ENCODE assay signal across 22 cellular contexts in the genomic region with DNA sequence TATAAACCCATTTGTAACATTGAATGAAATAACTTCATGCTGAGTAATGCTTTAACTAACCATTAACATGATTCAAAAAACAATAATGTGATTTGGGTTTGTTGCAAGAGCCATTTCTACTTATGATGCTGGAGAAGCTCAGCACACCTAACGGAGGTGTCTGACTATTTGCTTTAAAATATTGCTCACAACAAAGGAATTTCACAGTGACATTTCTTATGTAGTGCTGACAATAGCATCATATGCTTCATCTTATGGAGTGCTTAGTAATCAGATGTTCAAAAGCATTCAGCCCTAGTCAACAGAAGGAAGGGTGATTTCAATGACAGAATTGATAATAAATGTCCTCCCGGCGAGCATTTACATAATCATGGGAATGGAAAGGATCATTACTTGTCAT.
"Had no signal": no experiment of that assay in that cellular context is flagged by ENCODE, and none has a peak within 500 bp of the region (broad histone marks: within the 10 kb centered on the region; RNA-seq: fewer than 3 reads in every experiment).

No MANE protein-coding gene starts in this region.

- H3K4me1 ChIP-seq: foreskin keratinocyte, neural progenitor cell, parathyroid adenoma, right lobe of liver, tibial nerve, upper lobe of left lung had no signal

- H3K36me3 ChIP-seq: neural progenitor cell, right lobe of liver, thoracic aorta, tibial nerve, upper lobe of left lung had no signal

- H3K9me3 ChIP-seq: mucosa of descending colon, right lobe of liver, thoracic aorta, upper lobe of left lung had no signal

- DNase-seq: effector CD8-positive, alpha-beta T cell; endodermal cell; foreskin keratinocyte; hypothalamus; immature natural killer cell; islet precursor cell; mesenchymal stem cell; mucosa of descending colon; naive B cell; right lobe of liver; small intestine; stimulated activated CD4-positive, alpha-beta T cell treated with anti-CD3 and anti-CD28 coated beads, Interleukin-15, amount 100 ng/mL, for 24 hours; stimulated activated CD4-positive, alpha-beta T cell treated with anti-CD3 and anti-CD28 coated beads, Interleukin-2, amount 100 ng/mL, for 48 hours; stimulated activated naive B cell treated with anti-CD40 and anti-IgM and Interleukin-4, amounts not matched to agents 10 μg/mL and 1 μg/mL and 100 μg/mL, for 72 hours; upper lobe of left lung had no signal

- H3K27me3 ChIP-seq: foreskin keratinocyte, neural progenitor cell, right lobe of liver, tibial nerve, upper lobe of left lung had no signal

- FAIRE-seq: colon, small intestine, urothelium cell line had no signal

- H3K27ac ChIP-seq: epithelial cell of prostate, foreskin keratinocyte, neural progenitor cell, parathyroid adenoma, right lobe of liver, thoracic aorta, tibial nerve, upper lobe of left lung had no signal

- H3K4me3 ChIP-seq: mucosa of descending colon, neural progenitor cell, right lobe of liver, thoracic aorta, tibial nerve, upper lobe of left lung had no signal
